ENCODE assay signal across 21 cellular contexts in the genomic region with DNA sequence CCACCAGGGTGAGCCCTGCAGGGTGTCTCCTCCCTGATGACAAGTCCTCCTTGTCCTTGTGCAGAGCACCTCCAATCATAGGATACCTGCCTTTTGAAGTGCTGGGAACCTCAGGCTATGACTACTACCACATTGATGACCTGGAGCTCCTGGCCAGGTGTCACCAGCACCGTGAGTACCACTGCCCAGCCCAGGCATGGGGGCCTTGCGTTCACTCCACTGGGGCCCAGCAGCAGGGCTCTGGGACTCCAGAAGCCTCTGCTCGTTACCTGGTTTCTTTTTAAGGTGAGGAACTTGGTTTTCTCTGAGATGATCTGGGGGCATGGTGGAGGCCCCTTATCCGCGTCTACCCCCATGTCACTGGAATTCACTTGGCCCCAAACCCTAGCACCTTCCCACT. TPM values are rescaled to one million over a fixed set of nuclear protein-coding genes. Genes with fewer than 3 reads are reported as not detected.
DNase-seq lines count a peak whose midpoint lies in the region; ATAC-seq and TF ChIP-seq lines count a peak whose summit lies in the region.
"Had no signal": no experiment of that assay in that cellular context is flagged by ENCODE, and none has a peak within 500 bp of the region (broad histone marks: within the 10 kb centered on the region; RNA-seq: fewer than 3 reads in every experiment).

No MANE protein-coding gene starts in this region.

- no peaks in the 10 kb centered on the region for H4K20me1 ChIP-seq in osteoblast (ENCODE audit: insufficient read depth, low read length)
- H4K20me1 ChIP-seq: BLaER1 treated with 17β-estradiol and CSF1 and Interleukin-3, amounts not matched to agents 10 nM and 100 nM had no signal

- TF ChIP-seq CTCF in natural killer cell (IDR thresholded peaks at IDR 0.05) (no peak), endodermal cell (conservative IDR thresholded peaks at IDR 0.05) (peak; percentile 25), upper lobe of right lung (IDR thresholded peaks at IDR 0.05) (no peak), osteoblast (IDR thresholded peaks at IDR 0.05; ENCODE audit: extremely low read depth, low read depth, low read length) (no peak)

- H3K4me1 ChIP-seq in endodermal cell (ENCODE audit: control insufficient read depth, insufficient read depth, low read length) = no peaks in the 10 kb centered on the region
- no peaks in the 10 kb centered on the region for H3K4me1 ChIP-seq in upper lobe of right lung
- no peaks in the 10 kb centered on the region for H3K4me1 ChIP-seq in osteoblast (ENCODE audit: insufficient read depth, low read length)
- H3K4me1 ChIP-seq: A549; BE2C; BLaER1 treated with 17β-estradiol and CSF1 and Interleukin-3, amounts not matched to agents 10 nM and 100 nM; HAP-1 had no signal

- no peak for ATAC-seq in natural killer cell treated with Interleukin-12 subunit alpha and Interleukin-12 subunit beta and Interleukin-15 and Interleukin-18, amount 100 ng/mL, for 72 hours
- ATAC-seq in natural killer cell (no peak), upper lobe of right lung (no peak), HG02571 (IDR thresholded peaks at IDR 0.05; ENCODE audit: unreplicated experiment) (no peak)

- no peaks in the 10 kb centered on the region for H3K9me3 Mint-ChIP-seq in natural killer cell treated with Interleukin-12 subunit alpha and Interleukin-12 subunit beta and Interleukin-15 and Interleukin-18, amount 100 ng/mL, for 72 hours
- H3K9me3 Mint-ChIP-seq in natural killer cell (no peaks in the 10 kb centered on the region), endodermal cell (no peaks in the 10 kb centered on the region)
- H3K9me3 Mint-ChIP-seq: CD14-positive monocyte; CD4-positive, alpha-beta T cell; CD8-positive, alpha-beta memory T cell had no signal

- intact Hi-C loops in natural killer cell (cut with micrococcal nuclease) (no loop called here), posterior vena cava (cut with DNase I) (no loop called here), upper lobe of right lung (cut with DNase I) (no loop called here)

- no peak overlapping the region for H3K27ac ChIP-seq in endodermal cell (ENCODE audit: low read depth, low read length)
- no peak overlapping the region for H3K27ac ChIP-seq in upper lobe of right lung
- no peak overlapping the region for H3K27ac ChIP-seq in osteoblast (ENCODE audit: low read depth, low read length)
- H3K27ac ChIP-seq: A549; BLaER1 treated with 17β-estradiol and CSF1 and Interleukin-3, amounts not matched to agents 10 nM and 100 nM had no signal

- no peaks in the 10 kb centered on the region for H3K79me2 ChIP-seq in osteoblast (ENCODE audit: insufficient read depth, low read length)

- H3K36me3 ChIP-seq in endodermal cell (ENCODE audit: control insufficient read depth, insufficient read depth, low read length) = no peaks in the 10 kb centered on the region
- H3K36me3 ChIP-seq in upper lobe of right lung = no peaks in the 10 kb centered on the region
- H3K36me3 ChIP-seq in osteoblast (ENCODE audit: insufficient read depth, low read length) = no peaks in the 10 kb centered on the region
- H3K36me3 ChIP-seq: BE2C; BLaER1 treated with 17β-estradiol and CSF1 and Interleukin-3, amounts not matched to agents 10 nM and 100 nM; HAP-1 had no signal

- no peak overlapping the region for H3K27ac Mint-ChIP-seq in natural killer cell treated with Interleukin-12 subunit alpha and Interleukin-12 subunit beta and Interleukin-15 and Interleukin-18, amount 100 ng/mL, for 72 hours
- H3K27ac Mint-ChIP-seq in natural killer cell = no peak overlapping the region
- no peak overlapping the region for H3K27ac Mint-ChIP-seq in endodermal cell
- H3K27ac Mint-ChIP-seq: CD14-positive monocyte; CD4-positive, alpha-beta T cell; CD8-positive, alpha-beta memory T cell had no signal

- no peak overlapping the region for H3K4me3 ChIP-seq in endodermal cell (ENCODE audit: low read length)
- no peak overlapping the region for H3K4me3 ChIP-seq in upper lobe of right lung
- H3K4me3 ChIP-seq in osteoblast (ENCODE audit: insufficient read depth, low read length) = no peak overlapping the region
- H3K4me3 ChIP-seq: A549; BLaER1 treated with 17β-estradiol and CSF1 and Interleukin-3, amounts not matched to agents 10 nM and 100 nM; HAP-1 had no signal

- no peak overlapping the region for H3K4me3 Mint-ChIP-seq in natural killer cell treated with Interleukin-12 subunit alpha and Interleukin-12 subunit beta and Interleukin-15 and Interleukin-18, amount 100 ng/mL, for 72 hours
- no peak overlapping the region for H3K4me3 Mint-ChIP-seq in natural killer cell
- no peak overlapping the region for H3K4me3 Mint-ChIP-seq in endodermal cell
- H3K4me3 Mint-ChIP-seq: CD14-positive monocyte; CD4-positive, alpha-beta T cell; CD8-positive, alpha-beta memory T cell had no signal

- no peak overlapping the region for H3K4me2 ChIP-seq in osteoblast (ENCODE audit: insufficient read depth, low read length)
- H3K4me2 ChIP-seq: A549; BLaER1 treated with 17β-estradiol and CSF1 and Interleukin-3, amounts not matched to agents 10 nM and 100 nM had no signal

- no peak overlapping the region for H2AFZ ChIP-seq in osteoblast (ENCODE audit: low read length)

- no peaks in the 10 kb centered on the region for H3K36me3 Mint-ChIP-seq in natural killer cell treated with Interleukin-12 subunit alpha and Interleukin-12 subunit beta and Interleukin-15 and Interleukin-18, amount 100 ng/mL, for 72 hours
- H3K36me3 Mint-ChIP-seq in natural killer cell (no peaks in the 10 kb centered on the region), endodermal cell (ENCODE audit: low read depth) (no peaks in the 10 kb centered on the region)
- H3K36me3 Mint-ChIP-seq: CD14-positive monocyte; CD8-positive, alpha-beta memory T cell had no signal

- H3K27me3 ChIP-seq in endodermal cell (ENCODE audit: control insufficient read depth, insufficient read depth, low read length, poor library complexity, severe bottlenecking) (no peaks in the 10 kb centered on the region), upper lobe of right lung (no peaks in the 10 kb centered on the region), osteoblast (ENCODE audit: insufficient read depth, low read length) (peaks cover 4% of the 10 kb centered on the region)
- H3K27me3 ChIP-seq: BE2C; BLaER1 treated with 17β-estradiol and CSF1 and Interleukin-3, amounts not matched to agents 10 nM and 100 nM had no signal

- peak; percentile 29 for DNase-seq in natural killer cell treated with Interleukin-12 subunit alpha and Interleukin-12 subunit beta and Interleukin-15 and Interleukin-18, amount 100 ng/mL, for 72 hours (ENCODE audit: low spot score)
- DNase-seq in natural killer cell (no peak), endodermal cell (no peak), posterior vena cava (ENCODE audit: low spot score) (peak; percentile 36), upper lobe of right lung (peak; percentile 11), SHP77 treated with DMSO at 0.1 percent for 48 hours (lab: John Stamatoyannopoulos, UW) (no peak), osteoblast (ENCODE audit: insufficient read length, low spot score, missing footprints) (no peak)
- DNase-seq: 8988T; ACHN; AML-193; BE2C; CD4-positive, alpha-beta T cell; CD8-positive, alpha-beta memory T cell; DMS 273 treated with DMSO at 0.1 percent for 48 hours; DND-41; GOT3 had no signal

- 98 to 100% methylated on average over 2 to 5 of the region's 5 CpGs for WGBS in endodermal cell (ENCODE audit: insufficient coverage in 1 of 2, insufficient read length in 1 of 2), 2 experiments

- H3K27me3 Mint-ChIP-seq in natural killer cell treated with Interleukin-12 subunit alpha and Interleukin-12 subunit beta and Interleukin-15 and Interleukin-18, amount 100 ng/mL, for 72 hours = no peaks in the 10 kb centered on the region
- H3K27me3 Mint-ChIP-seq in natural killer cell (ENCODE audit: low read depth in 2 of 2) (no peaks in the 10 kb centered on the region), endodermal cell (ENCODE audit: insufficient read depth) (no peaks in the 10 kb centered on the region)
- H3K27me3 Mint-ChIP-seq: CD4-positive, alpha-beta T cell; CD8-positive, alpha-beta memory T cell had no signal

- no peaks in the 10 kb centered on the region for H3K4me1 Mint-ChIP-seq in natural killer cell treated with Interleukin-12 subunit alpha and Interleukin-12 subunit beta and Interleukin-15 and Interleukin-18, amount 100 ng/mL, for 72 hours (ENCODE audit: low read depth in 2 of 2)
- H3K4me1 Mint-ChIP-seq in natural killer cell (no peaks in the 10 kb centered on the region), endodermal cell (no peaks in the 10 kb centered on the region)
- H3K4me1 Mint-ChIP-seq: CD14-positive monocyte; CD8-positive, alpha-beta memory T cell had no signal

- H3K9me3 ChIP-seq in endodermal cell (ENCODE audit: control insufficient read depth, low read length) (no peaks in the 10 kb centered on the region), upper lobe of right lung (no peaks in the 10 kb centered on the region), osteoblast (ENCODE audit: low read depth, low read length) (no peaks in the 10 kb centered on the region)
- H3K9me3 ChIP-seq: A549; BE2C; BLaER1 treated with 17β-estradiol and CSF1 and Interleukin-3, amounts not matched to agents 10 nM and 100 nM; HAP-1 had no signal

- H3K9ac ChIP-seq in endodermal cell (ENCODE audit: extremely low read depth, low read length, poor library complexity, severe bottlenecking) = no peak overlapping the region
- H3K9ac ChIP-seq: BLaER1 treated with 17β-estradiol and CSF1 and Interleukin-3, amounts not matched to agents 10 nM and 100 nM had no signal

RNA-seq across cellular contexts. Expression of gene RPL31, which starts 36.5 kb away (rescaled TPM):
- total RNA-seq in natural killer cell treated with Interleukin-12 subunit alpha and Interleukin-12 subunit beta and Interleukin-15 and Interleukin-18, amount 100 ng/mL, for 72 hours = 1,000 to 10,000 TPM in 1 of 2 donors, 100 to 1,000 TPM in 1; 623 to 1,027 TPM
- 100 to 1,000 TPM; 797 to 996 (median 940) TPM for total RNA-seq in natural killer cell
- 1,000 to 10,000 TPM; 1,597 to 1,823 TPM for total RNA-seq in endodermal cell
- polyA plus RNA-seq in endodermal cell (2013, experiment 1 of 2) = 2,538 TPM
- 2,476 TPM for polyA plus RNA-seq in endodermal cell (2013, experiment 2 of 2)
- total RNA-seq in posterior vena cava = 1,000 to 10,000 TPM; 1,083 to 1,087 TPM
- total RNA-seq in upper lobe of right lung = 1,071 TPM
- 760 and 907 TPM in 2 replicates for total RNA-seq in osteoblast

Comparison
In these comparisons a context has a peak if more than half of its experiments do, and no peak if none do; other contexts are left out.
1. DNase-seq: peak in natural killer cell treated with Interleukin-12 subunit alpha and Interleukin-12 subunit beta and Interleukin-15 and Interleukin-18, amount 100 ng/mL, for 72 hours (single experiment), posterior vena cava (single experiment) and upper lobe of right lung (single experiment); none in natural killer cell (single experiment), endodermal cell (single experiment), SHP77 treated with DMSO at 0.1 percent for 48 hours (single experiment) and osteoblast (single experiment).